ENCODE assay signal across 16 cellular contexts in genomic region chr7:33805630-33806233, GRCh38.
DNase-seq lines count a peak whose midpoint lies in the region; ATAC-seq, FAIRE-seq and TF ChIP-seq lines count a peak whose summit lies in the region.
"Had no signal": no experiment of that assay in that cellular context is flagged by ENCODE, and none has a peak within 500 bp of the region (broad histone marks: within the 10 kb centered on the region; RNA-seq: fewer than 3 reads in every experiment).

No MANE protein-coding gene starts in this region.

- no peaks in the 10 kb centered on the region for H3K79me2 ChIP-seq in astrocyte (ENCODE audit: insufficient read depth, low read length)

- H3K9me3 ChIP-seq in astrocyte (ENCODE audit: insufficient read depth, low read depth, low read length), result no peaks in the 10 kb centered on the region
- H3K9me3 ChIP-seq: lower lobe of right lung had no signal

- intact Hi-C loops in left cardiac atrium (cut with DNase I), result no loop called here

- H3K27ac ChIP-seq in astrocyte (ENCODE audit: low read depth, low read length), result peak overlapping the region; percentile 4

- no peak for TF ChIP-seq POLR2A in H54 (IDR thresholded peaks at IDR 0.05; ENCODE audit: low read depth, low read length)

- H3K4me1 ChIP-seq in astrocyte (ENCODE audit: insufficient read depth, low read length), result peaks cover 28% of the 10 kb centered on the region

- no peaks in the 10 kb centered on the region for H3K27me3 Mint-ChIP-seq in astrocyte (ENCODE audit: low read depth, unreplicated experiment)
- H3K27me3 Mint-ChIP-seq: stimulated activated naive CD8-positive, alpha-beta T cell treated with anti-CD3 and anti-CD28 coated beads, Interleukin-15, Interleukin-2, amounts not matched to agents 100 ng/mL and 50 ng/mL, for 24 hours had no signal

- no peaks in the 10 kb centered on the region for H4K20me1 ChIP-seq in astrocyte (ENCODE audit: insufficient read depth, low read length)

- no peak for FAIRE-seq in H54 (lab: Jason Lieb, UNC)
- peak; percentile 9 for FAIRE-seq in astrocyte (lab: Jason Lieb, UNC)

- no peak overlapping the region for H3K27ac Mint-ChIP-seq in astrocyte (ENCODE audit: unreplicated experiment)
- H3K27ac Mint-ChIP-seq: stimulated activated naive CD8-positive, alpha-beta T cell treated with anti-CD3 and anti-CD28 coated beads, Interleukin-15, Interleukin-2, amounts not matched to agents 100 ng/mL and 50 ng/mL, for 24 hours had no signal

- H3K4me3 Mint-ChIP-seq in astrocyte (ENCODE audit: unreplicated experiment), result no peak overlapping the region
- H3K4me3 Mint-ChIP-seq: stimulated activated naive CD8-positive, alpha-beta T cell treated with anti-CD3 and anti-CD28 coated beads, Interleukin-15, Interleukin-2, amounts not matched to agents 100 ng/mL and 50 ng/mL, for 24 hours had no signal

- DNase-seq in H54 (ENCODE audit: insufficient read length, low spot score) (peak; percentile 20), astrocyte (ENCODE audit: low read depth) (peak; percentile 78), left cardiac atrium (peak; percentile 37), pulmonary artery endothelial cell (ENCODE audit: low read depth, low spot score) (peak; percentile 43), medulla oblongata (ENCODE audit: extremely low spot score) (no peak), cerebellar cortex (ENCODE audit: low spot score) (no peak), iPS-NIHi7 (ENCODE audit: extremely low spot score) (no peak)
- DNase-seq: activated CD4-positive, alpha-beta T cell treated with anti-CD3 and anti-CD28 coated beads for 48 hours; cortex of kidney; GOT3; lower lobe of right lung; NCI-H1694; posterior cingulate gyrus; stimulated activated CD4-positive, alpha-beta T cell treated with anti-CD3 and anti-CD28 coated beads, Interleukin-4, amount 100 ng/mL, for 1 hour had no signal

- no peak for TF ChIP-seq CTCF in astrocyte (IDR thresholded peaks at IDR 0.05; ENCODE audit: insufficient read depth, low read depth, low read length)

- no peaks in the 10 kb centered on the region for H3K36me3 ChIP-seq in astrocyte (ENCODE audit: insufficient read depth, low read length)
- H3K36me3 ChIP-seq: lower lobe of right lung had no signal

- ATAC-seq in left cardiac atrium (peak; percentile 75 to 77), GM19351 (IDR thresholded peaks at IDR 0.05; ENCODE audit: unreplicated experiment) (no peak)

- H3K9ac ChIP-seq in astrocyte (ENCODE audit: low read length), result peak overlapping the region; percentile 3

- H2AFZ ChIP-seq in astrocyte (ENCODE audit: low read depth, low read length), result no peak overlapping the region

- H3K9me3 Mint-ChIP-seq in astrocyte (ENCODE audit: unreplicated experiment), result no peaks in the 10 kb centered on the region
- H3K9me3 Mint-ChIP-seq: stimulated activated naive CD8-positive, alpha-beta T cell treated with anti-CD3 and anti-CD28 coated beads, Interleukin-15, Interleukin-2, amounts not matched to agents 100 ng/mL and 50 ng/mL, for 24 hours had no signal

- no peaks in the 10 kb centered on the region for H3K36me3 Mint-ChIP-seq in astrocyte (ENCODE audit: low read depth, unreplicated experiment)

- no peak overlapping the region for H3K4me3 ChIP-seq in astrocyte (ENCODE audit: insufficient read depth, low read depth, low read length)
- H3K4me3 ChIP-seq: lower lobe of right lung had no signal

- H3K27me3 ChIP-seq in astrocyte (ENCODE audit: insufficient read depth, low read length), result no peaks in the 10 kb centered on the region

- H3K4me2 ChIP-seq in astrocyte (ENCODE audit: low read length), result peak overlapping the region; percentile 26

- H3K4me1 Mint-ChIP-seq in astrocyte (ENCODE audit: low read depth, unreplicated experiment), result peaks cover 15% of the 10 kb centered on the region

Comparison
In these comparisons a context has a peak if more than half of its experiments do, and no peak if none do; other contexts are left out.
1. DNase-seq: peak in H54 (single experiment), astrocyte (single experiment), left cardiac atrium (single experiment) and pulmonary artery endothelial cell (single experiment); none in medulla oblongata (single experiment), cerebellar cortex (single experiment) and iPS-NIHi7 (single experiment).